In the genomic region with DNA sequence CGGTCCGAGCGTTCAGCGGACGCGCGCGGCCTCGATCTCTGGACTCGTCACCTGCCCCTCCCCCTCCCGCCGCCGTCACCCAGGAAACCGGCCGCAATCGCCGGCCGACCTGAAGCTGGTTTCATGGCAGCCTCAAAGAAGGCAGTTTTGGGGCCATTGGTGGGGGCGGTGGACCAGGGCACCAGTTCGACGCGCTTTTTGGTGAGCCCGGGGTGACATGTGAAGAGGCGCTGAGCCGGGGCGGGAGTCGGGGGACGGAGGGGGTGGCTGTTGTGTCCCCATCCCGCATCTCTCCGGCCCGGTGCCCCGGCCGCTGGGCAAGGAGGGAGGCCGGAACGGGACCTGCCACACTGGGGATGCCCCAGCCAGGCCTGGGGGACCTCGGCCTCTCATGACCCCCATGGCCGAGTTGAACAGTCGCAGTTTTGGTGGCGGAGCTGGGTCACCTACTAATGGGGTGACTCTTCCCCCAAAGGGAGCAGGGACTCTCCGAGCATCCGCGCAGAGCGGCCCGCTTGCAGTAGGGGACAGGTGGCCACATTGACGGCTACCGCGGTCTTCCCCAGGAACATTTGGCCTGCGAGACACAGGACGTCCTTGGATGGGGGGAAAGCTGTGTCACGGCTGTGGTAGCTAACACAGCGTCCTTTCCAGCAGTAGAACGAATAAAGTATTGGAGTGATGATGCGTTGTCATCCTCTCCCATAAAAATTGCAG, we compare ENCODE assay signal across 8 cellular contexts. TPM values are rescaled to one million over a fixed set of nuclear protein-coding genes. Genes with fewer than 3 reads are reported as not detected.
DNase-seq lines count a peak whose midpoint lies in the region; ATAC-seq and TF ChIP-seq lines count a peak whose summit lies in the region.

A gene (plus strand): TSS at position 9 of the 717 bp plus-strand sequence. CDS start 115 bp downstream, at position 124.

- peaks cover 0 to 2% (median 0%) of the 10 kb centered on the region in 3 donors for H3K9me3 Mint-ChIP-seq in IgD-negative memory B cell
- no peaks in the 10 kb centered on the region for H3K9me3 Mint-ChIP-seq in activated T-helper 2 cell treated with anti-CD3 and anti-CD28 coated beads, Interferon-gamma antibody, Interleukin-2, Interleukin-4, amounts not matched to agents 10 μg/mL and 5 μg/mL and 100 μg/mL, durations not matched to agents 14 hours and 24 hours and 36 hours
- no peaks in the 10 kb centered on the region for H3K9me3 Mint-ChIP-seq in osteocyte (ENCODE audit: unreplicated experiment)

- H3K36me3 Mint-ChIP-seq in IgD-negative memory B cell, result no peaks in the 10 kb centered on the region
- peaks cover 25% of the 10 kb centered on the region for H3K36me3 Mint-ChIP-seq in activated T-helper 2 cell treated with anti-CD3 and anti-CD28 coated beads, Interferon-gamma antibody, Interleukin-2, Interleukin-4, amounts not matched to agents 10 μg/mL and 5 μg/mL and 100 μg/mL, durations not matched to agents 14 hours and 24 hours and 36 hours (ENCODE audit: low read depth)
- H3K36me3 Mint-ChIP-seq in osteocyte (ENCODE audit: unreplicated experiment), result no peaks in the 10 kb centered on the region

- H3K27ac Mint-ChIP-seq in IgD-negative memory B cell (peak within 1 kb of the TSS; percentile 85 to 98 (median 97)), osteocyte (ENCODE audit: unreplicated experiment) (peak within 1 kb of the TSS; percentile 87)
- H3K27ac Mint-ChIP-seq in activated T-helper 2 cell treated with anti-CD3 and anti-CD28 coated beads, Interferon-gamma antibody, Interleukin-2, Interleukin-4, amounts not matched to agents 10 μg/mL and 5 μg/mL and 100 μg/mL, durations not matched to agents 14 hours and 24 hours and 36 hours, result peak within 1 kb of the TSS; percentile 98

- H3K4me1 Mint-ChIP-seq in IgD-negative memory B cell (peaks cover 14 to 26% (median 20%) of the 10 kb centered on the region in 3 donors), osteocyte (ENCODE audit: unreplicated experiment) (peaks cover 14% of the 10 kb centered on the region)
- H3K4me1 Mint-ChIP-seq in activated T-helper 2 cell treated with anti-CD3 and anti-CD28 coated beads, Interferon-gamma antibody, Interleukin-2, Interleukin-4, amounts not matched to agents 10 μg/mL and 5 μg/mL and 100 μg/mL, durations not matched to agents 14 hours and 24 hours and 36 hours (ENCODE audit: low read depth), result peaks cover 47% of the 10 kb centered on the region

- H3K27me3 Mint-ChIP-seq in IgD-negative memory B cell, result no peaks in the 10 kb centered on the region
- no peaks in the 10 kb centered on the region for H3K27me3 Mint-ChIP-seq in activated T-helper 2 cell treated with anti-CD3 and anti-CD28 coated beads, Interferon-gamma antibody, Interleukin-2, Interleukin-4, amounts not matched to agents 10 μg/mL and 5 μg/mL and 100 μg/mL, durations not matched to agents 14 hours and 24 hours and 36 hours (ENCODE audit: low read depth)
- no peaks in the 10 kb centered on the region for H3K27me3 Mint-ChIP-seq in osteocyte (ENCODE audit: unreplicated experiment)

- no peak for TF ChIP-seq CTCF in osteocyte (IDR thresholded peaks at IDR 0.05)

- peak within 1 kb of the TSS; percentile 92 to 97 (median 96) for H3K4me3 Mint-ChIP-seq in IgD-negative memory B cell
- H3K4me3 Mint-ChIP-seq in activated T-helper 2 cell treated with anti-CD3 and anti-CD28 coated beads, Interferon-gamma antibody, Interleukin-2, Interleukin-4, amounts not matched to agents 10 μg/mL and 5 μg/mL and 100 μg/mL, durations not matched to agents 14 hours and 24 hours and 36 hours (ENCODE audit: low read depth), result peak within 1 kb of the TSS; percentile 94
- peak within 1 kb of the TSS; percentile 89 for H3K4me3 Mint-ChIP-seq in osteocyte (ENCODE audit: unreplicated experiment)

- peak; percentile 6 for DNase-seq in EL
- DNase-seq in activated T-helper 2 cell treated with anti-CD3 and anti-CD28 coated beads, Interferon-gamma antibody, Interleukin-2, Interleukin-4, amounts not matched to agents 10 μg/mL and 5 μg/mL and 100 μg/mL, durations not matched to agents 14 hours and 24 hours and 36 hours (ENCODE audit: low spot score), result no peak
- peak; percentile 9 for DNase-seq in glomerular visceral epithelial cell (ENCODE audit: extremely low spot score)
- no peak for DNase-seq in osteocyte (ENCODE audit: extremely low spot score, unreplicated experiment)
- DNase-seq in NCI-H2171 treated with DMSO at 0.1 percent for 48 hours (lab: John Stamatoyannopoulos, UW), result no peak
- no peak for DNase-seq in SHP77 (lab: John Stamatoyannopoulos, UW)

- intact Hi-C loops in activated T-helper 2 cell treated with anti-CD3 and anti-CD28 coated beads, Interferon-gamma antibody, Interleukin-2, Interleukin-4, amounts not matched to agents 10 μg/mL and 5 μg/mL and 100 μg/mL, durations not matched to agents 14 hours and 24 hours and 36 hours (cut with micrococcal nuclease), result loop anchor here (2.0 to 5.0 kb wide), 2 partner anchors 235 to 444 kb away; a partner anchor contains a TSS

- peak; percentile 9 for ATAC-seq in GM21515 (IDR thresholded peaks at IDR 0.05; ENCODE audit: unreplicated experiment)

RNA-seq across cellular contexts. Expression of the gene that starts here (rescaled TPM):
- 8.1 TPM for polyA plus RNA-seq in IgD-negative memory B cell
- total RNA-seq in activated T-helper 2 cell treated with anti-CD3 and anti-CD28 coated beads, Interferon-gamma antibody, Interleukin-2, Interleukin-4, amounts not matched to agents 10 μg/mL and 5 μg/mL and 100 μg/mL, durations not matched to agents 14 hours and 24 hours and 36 hours, result 103 and 105 TPM in 2 replicates
- 7.3 TPM in 2 replicates for total RNA-seq in osteocyte

Comparison
In these comparisons a context has a peak if more than half of its experiments do, and no peak if none do; other contexts are left out.
1. RNA of the gene that starts here (total RNA-seq): 103 to 105 TPM in activated T-helper 2 cell treated with anti-CD3 and anti-CD28 coated beads, Interferon-gamma antibody, Interleukin-2, Interleukin-4, amounts not matched to agents 10 μg/mL and 5 μg/mL and 100 μg/mL, durations not matched to agents 14 hours and 24 hours and 36 hours; 7.3 TPM in osteocyte; every median in the first group is over 10 times any median in the second.
2. DNase-seq: peak in EL (single experiment) and glomerular visceral epithelial cell (single experiment); none in activated T-helper 2 cell treated with anti-CD3 and anti-CD28 coated beads, Interferon-gamma antibody, Interleukin-2, Interleukin-4, amounts not matched to agents 10 μg/mL and 5 μg/mL and 100 μg/mL, durations not matched to agents 14 hours and 24 hours and 36 hours (single experiment), osteocyte (single experiment), NCI-H2171 treated with DMSO at 0.1 percent for 48 hours (single experiment) and SHP77 (0 of 2).
3. Peak in every context shown above with its lines, with median percentiles within 50 percentile points of each other: H3K27ac Mint-ChIP-seq and H3K4me3 Mint-ChIP-seq.